In the genomic region with DNA sequence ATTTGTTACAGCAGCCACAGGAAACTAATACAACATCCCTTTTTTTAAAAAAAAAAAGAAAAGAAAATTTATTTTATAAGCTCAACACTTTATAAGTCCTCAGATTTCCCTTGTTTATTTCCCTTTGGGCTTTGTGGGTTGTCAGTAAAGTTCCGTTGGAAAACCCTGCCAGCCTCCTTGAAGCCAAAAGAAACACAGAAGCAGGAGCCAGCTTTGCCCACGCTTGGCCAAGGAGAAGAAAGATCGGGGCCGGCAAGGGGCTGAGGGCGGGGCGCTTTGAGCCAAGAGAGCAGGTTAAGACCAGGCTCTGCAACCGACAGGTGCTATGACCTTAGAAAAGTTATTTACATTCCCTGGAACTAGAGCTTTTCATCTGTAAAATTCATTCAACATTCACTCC, we compare ENCODE assay signal across 16 cellular contexts.
DNase-seq lines count a peak whose midpoint lies in the region; TF ChIP-seq lines count a peak whose summit lies in the region.
"Had no signal": no experiment of that assay in that cellular context is flagged by ENCODE, and none has a peak within 500 bp of the region (broad histone marks: within the 10 kb centered on the region; RNA-seq: fewer than 3 reads in every experiment).

No MANE protein-coding gene starts in this region.

- DNase-seq in chondrocyte (ENCODE audit: low spot score) = peak; percentile 30
- peak; percentile 70 for DNase-seq in fibroblast of peridontal ligament (ENCODE audit: extremely low read depth)
- DNase-seq in spleen = peak; percentile 47
- DNase-seq in SKM-1 treated with dmso at 0.1 percent for 144 hours (lab: John Stamatoyannopoulos, UW; ENCODE audit: unreplicated experiment) = no peak
- no peak for DNase-seq in cardiac septum (ENCODE audit: low spot score)
- no peak for DNase-seq in posterior vena cava (ENCODE audit: low spot score)
- no peak for DNase-seq in SK-N-DZ (ENCODE audit: low spot score)
- DNase-seq: CD4-positive, alpha-beta T cell; CD8-positive, alpha-beta memory T cell; DMS 273 treated with DMSO at 0.1 percent for 48 hours; DND-41; GM23248; H7; HCEC 1CT had no signal

- H3K27me3 Mint-ChIP-seq in chondrocyte (ENCODE audit: low read depth) = peaks cover 24% of the 10 kb centered on the region
- H3K27me3 Mint-ChIP-seq: CD4-positive, alpha-beta T cell had no signal

- H3K9me3 ChIP-seq in BLaER1 treated with 17β-estradiol and CSF1 and Interleukin-3, amounts not matched to agents 10 nM and 100 nM (replicated peaks in 1 of 11) = peaks cover 13 to 22% (median 18%) of the 10 kb centered on the region in 11 experiments; a peak in 21 of 22 replicates
- peaks cover 0 to 10% (median 0%) of the 10 kb centered on the region in 8 donors for H3K9me3 ChIP-seq in spleen

- H3K27ac ChIP-seq in BLaER1 treated with 17β-estradiol and CSF1 and Interleukin-3, amounts not matched to agents 10 nM and 100 nM = no peak overlapping the region
- H3K27ac ChIP-seq in spleen = no peak overlapping the region
- H3K27ac ChIP-seq: GM23248 had no signal

- TF ChIP-seq POLR2A in spleen (IDR thresholded peaks at IDR 0.05) = no peak

- H3K27ac Mint-ChIP-seq in chondrocyte (ENCODE audit: unreplicated experiment) = no peak overlapping the region
- H3K27ac Mint-ChIP-seq: CD4-positive, alpha-beta T cell had no signal

- WGBS in spleen, 5 donors = 83 to 89% (median 85%) methylated on average over 7 of the region's 7 CpGs

- TF ChIP-seq CTCF in chondrocyte (IDR thresholded peaks at IDR 0.05) = no peak
- no peak for TF ChIP-seq CTCF in spleen (IDR thresholded peaks at IDR 0.05 in 8 of 11, conservative IDR thresholded peaks at IDR 0.05 in 3 of 11)

- H3K9ac ChIP-seq in BLaER1 treated with 17β-estradiol and CSF1 and Interleukin-3, amounts not matched to agents 10 nM and 100 nM = no peak overlapping the region
- H3K9ac ChIP-seq: GM23248 had no signal

- intact Hi-C loops in spleen (cut with DNase I; ENCODE audit: low total_unique reads) = no loop called here
- intact Hi-C loops in cardiac septum (cut with DNase I) = no loop called here
- intact Hi-C loops in posterior vena cava (cut with DNase I) = no loop called here

- no peaks in the 10 kb centered on the region for H3K4me1 Mint-ChIP-seq in chondrocyte (ENCODE audit: low read depth)

- H3K9me3 Mint-ChIP-seq in chondrocyte (ENCODE audit: low read depth) = peaks cover 2% of the 10 kb centered on the region
- H3K9me3 Mint-ChIP-seq: CD4-positive, alpha-beta T cell; CD8-positive, alpha-beta memory T cell had no signal

- no peak overlapping the region for H3K4me3 ChIP-seq in BLaER1 treated with 17β-estradiol and CSF1 and Interleukin-3, amounts not matched to agents 10 nM and 100 nM
- no peak overlapping the region for H3K4me3 ChIP-seq in spleen
- H3K4me3 ChIP-seq: GM23248 had no signal

- H3K27me3 ChIP-seq in BLaER1 treated with 17β-estradiol and CSF1 and Interleukin-3, amounts not matched to agents 10 nM and 100 nM = no peaks in the 10 kb centered on the region
- H3K27me3 ChIP-seq in spleen (replicated peaks in 1 of 7) = no peaks in the 10 kb centered on the region

- H3K4me3 Mint-ChIP-seq in chondrocyte (ENCODE audit: unreplicated experiment) = no peak overlapping the region
- H3K4me3 Mint-ChIP-seq: CD14-positive monocyte; CD4-positive, alpha-beta T cell; CD8-positive, alpha-beta memory T cell had no signal

- peak overlapping the region in 8 of 11 experiments; percentile 11 to 50 (median 37); a peak in 13 of 22 replicates for H3K4me2 ChIP-seq in BLaER1 treated with 17β-estradiol and CSF1 and Interleukin-3, amounts not matched to agents 10 nM and 100 nM

- H3K36me3 ChIP-seq in BLaER1 treated with 17β-estradiol and CSF1 and Interleukin-3, amounts not matched to agents 10 nM and 100 nM = peaks cover 0 to 3% (median 0%) of the 10 kb centered on the region in 11 experiments; a peak in 1 of 22 replicates
- H3K36me3 ChIP-seq in spleen = no peaks in the 10 kb centered on the region

- H4K20me1 ChIP-seq in BLaER1 treated with 17β-estradiol and CSF1 and Interleukin-3, amounts not matched to agents 10 nM and 100 nM = no peaks in the 10 kb centered on the region

- H3K4me1 ChIP-seq in BLaER1 treated with 17β-estradiol and CSF1 and Interleukin-3, amounts not matched to agents 10 nM and 100 nM = peaks cover 13 to 33% (median 25%) of the 10 kb centered on the region in 10 experiments
- H3K4me1 ChIP-seq in spleen = peaks cover 0 to 7% (median 0%) of the 10 kb centered on the region in 6 donors

- H3K36me3 Mint-ChIP-seq in chondrocyte (ENCODE audit: low read depth) = no peaks in the 10 kb centered on the region
- H3K36me3 Mint-ChIP-seq: CD14-positive monocyte had no signal

Comparison
In these comparisons a context has a peak if more than half of its experiments do, and no peak if none do; other contexts are left out.
1. DNase-seq: peak in chondrocyte (single experiment), fibroblast of peridontal ligament (single experiment) and spleen (single experiment); none in SKM-1 treated with dmso at 0.1 percent for 144 hours (single experiment), cardiac septum (single experiment), posterior vena cava (single experiment) and SK-N-DZ (single experiment).